ENCODE assay signal across 1 cellular context in the genomic region with DNA sequence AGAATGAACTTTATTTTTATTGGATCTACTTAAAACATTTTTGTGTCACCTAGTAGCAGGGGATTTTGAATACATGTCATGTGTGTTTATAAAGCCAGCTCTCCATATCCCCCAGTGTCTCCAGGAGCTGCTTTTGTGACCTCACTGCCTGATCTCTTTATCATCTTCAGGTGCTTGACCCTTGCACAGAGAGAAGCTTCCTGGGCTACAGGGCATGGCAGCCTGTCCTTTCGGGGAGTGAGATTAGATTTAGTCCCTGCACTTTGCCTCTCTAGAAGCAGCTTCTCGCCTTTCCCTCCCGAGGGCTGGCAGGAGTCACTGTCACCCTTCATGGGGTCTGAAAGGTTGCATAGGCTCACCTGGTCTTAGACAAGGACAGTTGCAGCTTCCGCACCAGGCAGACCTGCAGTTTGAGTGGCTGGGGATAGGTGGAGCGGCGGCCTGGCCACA.
TF ChIP-seq lines count a peak whose summit lies in the region.

No MANE protein-coding gene starts in this region.

TF ChIP-seq in HepG2, 621 proteins besides CTCF, POLR2A, EP300 and RAD21:
- TF ChIP-seq TEAD2 (CRISPR knock-in tag; IDR thresholded peaks at IDR 0.05) (no peak), YEATS4 (CRISPR knock-in tag; IDR thresholded peaks at IDR 0.05; ENCODE audit: borderline replicate concordance) (no peak), ZNF484 (CRISPR knock-in tag; IDR thresholded peaks at IDR 0.05; ENCODE audit: borderline replicate concordance, low read depth) (no peak), ZFY (CRISPR knock-in tag; IDR thresholded peaks at IDR 0.05) (no peak), CHCHD3 (CRISPR knock-in tag; IDR thresholded peaks at IDR 0.05) (no peak), ISL2 (CRISPR knock-in tag; IDR thresholded peaks at IDR 0.05) (no peak), AKAP8 (CRISPR knock-in tag; IDR thresholded peaks at IDR 0.05) (peak; percentile 5; the same call in 1 of the 2 replicates), BHLHE40 (IDR thresholded peaks at IDR 0.05; ENCODE audit: low read length) (no peak), THYN1 (CRISPR knock-in tag; IDR thresholded peaks at IDR 0.05; ENCODE audit: borderline replicate concordance, low read depth) (no peak), ZNF792 (CRISPR knock-in tag; IDR thresholded peaks at IDR 0.05) (no peak), RFX3 (CRISPR knock-in tag; IDR thresholded peaks at IDR 0.05) (no peak)
- TF ChIP-seq, protein P1, sequence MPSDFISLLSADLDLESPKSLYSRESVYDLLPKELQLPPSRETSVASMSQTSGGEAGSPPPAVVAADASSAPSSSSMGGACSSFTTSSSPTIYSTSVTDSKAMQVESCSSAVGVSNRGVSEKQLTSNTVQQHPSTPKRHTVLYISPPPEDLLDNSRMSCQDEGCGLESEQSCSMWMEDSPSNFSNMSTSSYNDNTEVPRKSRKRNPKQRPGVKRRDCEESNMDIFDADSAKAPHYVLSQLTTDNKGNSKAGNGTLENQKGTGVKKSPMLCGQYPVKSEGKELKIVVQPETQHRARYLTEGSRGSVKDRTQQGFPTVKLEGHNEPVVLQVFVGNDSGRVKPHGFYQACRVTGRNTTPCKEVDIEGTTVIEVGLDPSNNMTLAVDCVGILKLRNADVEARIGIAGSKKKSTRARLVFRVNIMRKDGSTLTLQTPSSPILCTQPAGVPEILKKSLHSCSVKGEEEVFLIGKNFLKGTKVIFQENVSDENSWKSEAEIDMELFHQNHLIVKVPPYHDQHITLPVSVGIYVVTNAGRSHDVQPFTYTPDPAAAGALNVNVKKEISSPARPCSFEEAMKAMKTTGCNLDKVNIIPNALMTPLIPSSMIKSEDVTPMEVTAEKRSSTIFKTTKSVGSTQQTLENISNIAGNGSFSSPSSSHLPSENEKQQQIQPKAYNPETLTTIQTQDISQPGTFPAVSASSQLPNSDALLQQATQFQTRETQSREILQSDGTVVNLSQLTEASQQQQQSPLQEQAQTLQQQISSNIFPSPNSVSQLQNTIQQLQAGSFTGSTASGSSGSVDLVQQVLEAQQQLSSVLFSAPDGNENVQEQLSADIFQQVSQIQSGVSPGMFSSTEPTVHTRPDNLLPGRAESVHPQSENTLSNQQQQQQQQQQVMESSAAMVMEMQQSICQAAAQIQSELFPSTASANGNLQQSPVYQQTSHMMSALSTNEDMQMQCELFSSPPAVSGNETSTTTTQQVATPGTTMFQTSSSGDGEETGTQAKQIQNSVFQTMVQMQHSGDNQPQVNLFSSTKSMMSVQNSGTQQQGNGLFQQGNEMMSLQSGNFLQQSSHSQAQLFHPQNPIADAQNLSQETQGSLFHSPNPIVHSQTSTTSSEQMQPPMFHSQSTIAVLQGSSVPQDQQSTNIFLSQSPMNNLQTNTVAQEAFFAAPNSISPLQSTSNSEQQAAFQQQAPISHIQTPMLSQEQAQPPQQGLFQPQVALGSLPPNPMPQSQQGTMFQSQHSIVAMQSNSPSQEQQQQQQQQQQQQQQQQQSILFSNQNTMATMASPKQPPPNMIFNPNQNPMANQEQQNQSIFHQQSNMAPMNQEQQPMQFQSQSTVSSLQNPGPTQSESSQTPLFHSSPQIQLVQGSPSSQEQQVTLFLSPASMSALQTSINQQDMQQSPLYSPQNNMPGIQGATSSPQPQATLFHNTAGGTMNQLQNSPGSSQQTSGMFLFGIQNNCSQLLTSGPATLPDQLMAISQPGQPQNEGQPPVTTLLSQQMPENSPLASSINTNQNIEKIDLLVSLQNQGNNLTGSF (CRISPR knock-in tag; IDR thresholded peaks at IDR 0.05) = 0 out of 2 replicates have a peak, but pooled peaks have one; percentile 67
- TF ChIP-seq, protein P2, sequence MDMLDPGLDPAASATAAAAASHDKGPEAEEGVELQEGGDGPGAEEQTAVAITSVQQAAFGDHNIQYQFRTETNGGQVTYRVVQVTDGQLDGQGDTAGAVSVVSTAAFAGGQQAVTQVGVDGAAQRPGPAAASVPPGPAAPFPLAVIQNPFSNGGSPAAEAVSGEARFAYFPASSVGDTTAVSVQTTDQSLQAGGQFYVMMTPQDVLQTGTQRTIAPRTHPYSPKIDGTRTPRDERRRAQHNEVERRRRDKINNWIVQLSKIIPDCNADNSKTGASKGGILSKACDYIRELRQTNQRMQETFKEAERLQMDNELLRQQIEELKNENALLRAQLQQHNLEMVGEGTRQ (IDR thresholded peaks at IDR 0.05; ENCODE audit: low read depth, low read length) = 0 out of 2 replicates have a peak, but pooled peaks have one; percentile 10
- TF ChIP-seq, protein P2 (CRISPR knock-in tag; IDR thresholded peaks at IDR 0.05; ENCODE audit: borderline replicate concordance) = no peak
- TF ChIP-seq, protein P3, sequence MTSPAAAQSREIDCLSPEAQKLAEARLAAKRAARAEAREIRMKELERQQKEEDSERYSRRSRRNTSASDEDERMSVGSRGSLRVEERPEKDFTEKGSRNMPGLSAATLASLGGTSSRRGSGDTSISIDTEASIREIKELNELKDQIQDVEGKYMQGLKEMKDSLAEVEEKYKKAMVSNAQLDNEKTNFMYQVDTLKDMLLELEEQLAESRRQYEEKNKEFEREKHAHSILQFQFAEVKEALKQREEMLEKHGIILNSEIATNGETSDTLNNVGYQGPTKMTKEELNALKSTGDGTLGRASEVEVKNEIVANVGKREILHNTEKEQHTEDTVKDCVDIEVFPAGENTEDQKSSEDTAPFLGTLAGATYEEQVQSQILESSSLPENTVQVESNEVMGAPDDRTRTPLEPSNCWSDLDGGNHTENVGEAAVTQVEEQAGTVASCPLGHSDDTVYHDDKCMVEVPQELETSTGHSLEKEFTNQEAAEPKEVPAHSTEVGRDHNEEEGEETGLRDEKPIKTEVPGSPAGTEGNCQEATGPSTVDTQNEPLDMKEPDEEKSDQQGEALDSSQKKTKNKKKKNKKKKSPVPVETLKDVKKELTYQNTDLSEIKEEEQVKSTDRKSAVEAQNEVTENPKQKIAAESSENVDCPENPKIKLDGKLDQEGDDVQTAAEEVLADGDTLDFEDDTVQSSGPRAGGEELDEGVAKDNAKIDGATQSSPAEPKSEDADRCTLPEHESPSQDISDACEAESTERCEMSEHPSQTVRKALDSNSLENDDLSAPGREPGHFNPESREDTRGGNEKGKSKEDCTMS (CRISPR knock-in tag; conservative IDR thresholded peaks at IDR 0.05) = no peak
- TF ChIP-seq, protein P4, sequence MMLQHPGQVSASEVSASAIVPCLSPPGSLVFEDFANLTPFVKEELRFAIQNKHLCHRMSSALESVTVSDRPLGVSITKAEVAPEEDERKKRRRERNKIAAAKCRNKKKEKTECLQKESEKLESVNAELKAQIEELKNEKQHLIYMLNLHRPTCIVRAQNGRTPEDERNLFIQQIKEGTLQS (CRISPR knock-in tag; IDR thresholded peaks at IDR 0.05) = no peak
- TF ChIP-seq, protein P5, sequence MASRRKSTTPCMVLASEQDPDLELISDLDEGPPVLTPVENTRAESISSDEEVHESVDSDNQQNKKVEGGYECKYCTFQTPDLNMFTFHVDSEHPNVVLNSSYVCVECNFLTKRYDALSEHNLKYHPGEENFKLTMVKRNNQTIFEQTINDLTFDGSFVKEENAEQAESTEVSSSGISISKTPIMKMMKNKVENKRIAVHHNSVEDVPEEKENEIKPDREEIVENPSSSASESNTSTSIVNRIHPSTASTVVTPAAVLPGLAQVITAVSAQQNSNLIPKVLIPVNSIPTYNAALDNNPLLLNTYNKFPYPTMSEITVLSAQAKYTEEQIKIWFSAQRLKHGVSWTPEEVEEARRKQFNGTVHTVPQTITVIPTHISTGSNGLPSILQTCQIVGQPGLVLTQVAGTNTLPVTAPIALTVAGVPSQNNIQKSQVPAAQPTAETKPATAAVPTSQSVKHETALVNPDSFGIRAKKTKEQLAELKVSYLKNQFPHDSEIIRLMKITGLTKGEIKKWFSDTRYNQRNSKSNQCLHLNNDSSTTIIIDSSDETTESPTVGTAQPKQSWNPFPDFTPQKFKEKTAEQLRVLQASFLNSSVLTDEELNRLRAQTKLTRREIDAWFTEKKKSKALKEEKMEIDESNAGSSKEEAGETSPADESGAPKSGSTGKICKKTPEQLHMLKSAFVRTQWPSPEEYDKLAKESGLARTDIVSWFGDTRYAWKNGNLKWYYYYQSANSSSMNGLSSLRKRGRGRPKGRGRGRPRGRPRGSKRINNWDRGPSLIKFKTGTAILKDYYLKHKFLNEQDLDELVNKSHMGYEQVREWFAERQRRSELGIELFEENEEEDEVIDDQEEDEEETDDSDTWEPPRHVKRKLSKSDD (CRISPR knock-in tag; IDR thresholded peaks at IDR 0.05; ENCODE audit: low read depth) = no peak
- TF ChIP-seq, protein P6, sequence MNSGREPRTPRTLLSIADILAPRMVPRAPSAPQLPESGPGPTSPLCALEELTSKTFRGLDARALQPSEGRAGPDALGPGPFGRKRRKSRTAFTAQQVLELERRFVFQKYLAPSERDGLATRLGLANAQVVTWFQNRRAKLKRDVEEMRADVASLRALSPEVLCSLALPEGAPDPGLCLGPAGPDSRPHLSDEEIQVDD (CRISPR knock-in tag; IDR thresholded peaks at IDR 0.05; ENCODE audit: borderline replicate concordance) = 0 out of 2 replicates have a peak, but pooled peaks have one; percentile 30
- TF ChIP-seq, protein P7, sequence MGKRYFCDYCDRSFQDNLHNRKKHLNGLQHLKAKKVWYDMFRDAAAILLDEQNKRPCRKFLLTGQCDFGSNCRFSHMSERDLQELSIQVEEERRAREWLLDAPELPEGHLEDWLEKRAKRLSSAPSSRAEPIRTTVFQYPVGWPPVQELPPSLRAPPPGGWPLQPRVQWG (CRISPR knock-in tag; IDR thresholded peaks at IDR 0.05; ENCODE audit: borderline replicate concordance, low read depth) = no peak
